In the genomic region with DNA sequence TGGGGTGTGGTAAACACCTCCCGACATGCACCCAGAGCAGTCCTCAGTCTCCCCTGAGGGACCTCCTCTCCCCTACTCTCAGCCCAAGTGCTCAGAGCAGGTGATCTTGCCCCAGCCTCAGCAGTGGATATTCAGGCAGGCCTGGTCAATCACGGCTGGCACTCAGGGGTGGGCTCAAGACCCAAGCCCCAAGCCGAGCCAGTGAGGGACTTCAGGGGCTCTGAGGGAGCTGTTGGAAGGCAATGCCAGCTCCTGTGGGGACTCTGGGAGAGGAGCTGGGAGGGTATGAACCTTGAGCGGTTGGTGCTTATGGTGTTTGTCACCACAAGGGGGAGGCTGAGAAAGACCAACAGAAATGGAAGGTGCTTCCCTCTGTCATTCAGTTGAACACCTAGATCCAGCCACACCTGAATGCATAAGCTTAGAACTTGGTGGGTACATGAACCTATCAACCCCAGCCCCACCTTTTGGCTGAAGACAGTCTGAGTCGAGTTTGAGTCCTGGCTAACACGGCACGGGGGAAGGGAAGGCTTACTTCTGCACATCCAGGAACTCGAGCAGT, we compare ENCODE assay signal across 13 cellular contexts. TPM values are rescaled to one million over a fixed set of nuclear protein-coding genes. Genes with fewer than 3 reads are reported as not detected.
DNase-seq lines count a peak whose midpoint lies in the region; ATAC-seq and TF ChIP-seq lines count a peak whose summit lies in the region.
"Had no signal": no experiment of that assay in that cellular context is flagged by ENCODE, and none has a peak within 500 bp of the region (broad histone marks: within the 10 kb centered on the region; RNA-seq: fewer than 3 reads in every experiment).

No MANE protein-coding gene starts in this region.

- WGBS in sigmoid colon, 2 donors: 92 to 93% methylated on average over 8 of the region's 8 CpGs

- H3K27ac ChIP-seq in OCI-LY1 (ENCODE audit: low read depth, low read length, poor library complexity, severe bottlenecking) (no peak overlapping the region), sigmoid colon (no peak overlapping the region)
- H3K27ac ChIP-seq: BLaER1, breast epithelium, tibial artery had no signal

- peak; percentile 1 for DNase-seq in activated naive CD4-positive, alpha-beta T cell treated with anti-CD3 and anti-CD28 coated beads for 36 hours
- no peak for DNase-seq in activated naive CD4-positive, alpha-beta T cell treated with Interleukin-2 at 50 U/mL for 16 hours
- DNase-seq in fibroblast of mammary gland (ENCODE audit: low read depth) (no peak), sigmoid colon (peak; percentile 43), NCI-H510A (lab: John Stamatoyannopoulos, UW) (no peak)

- H3K36me3 ChIP-seq in OCI-LY1 (ENCODE audit: insufficient read depth, low read length) (no peaks in the 10 kb centered on the region), sigmoid colon (no peaks in the 10 kb centered on the region)
- H3K36me3 ChIP-seq: BLaER1, breast epithelium had no signal

- H3K36me3 Mint-ChIP-seq in activated naive CD4-positive, alpha-beta T cell treated with anti-CD3 and anti-CD28 coated beads for 36 hours (ENCODE audit: low read depth): peaks cover 6% of the 10 kb centered on the region

- H3K27me3 Mint-ChIP-seq in activated naive CD4-positive, alpha-beta T cell treated with anti-CD3 and anti-CD28 coated beads for 36 hours (ENCODE audit: low read depth): no peaks in the 10 kb centered on the region

- TF ChIP-seq CTCF in OCI-LY1 (IDR thresholded peaks at IDR 0.05; ENCODE audit: low read length): peak; percentile 36; the same call in 1 of the 2 replicates
- TF ChIP-seq CTCF in fibroblast of mammary gland (conservative IDR thresholded peaks at IDR 0.05; ENCODE audit: control insufficient read depth, insufficient read depth, low read depth, low read length): peak; percentile 21
- no peak for TF ChIP-seq CTCF in sigmoid colon (IDR thresholded peaks at IDR 0.05)

- no peaks in the 10 kb centered on the region for H3K4me1 Mint-ChIP-seq in activated naive CD4-positive, alpha-beta T cell treated with anti-CD3 and anti-CD28 coated beads for 36 hours (ENCODE audit: low read depth)
- H3K4me1 Mint-ChIP-seq: IgD-negative memory B cell had no signal

- H3K4me3 Mint-ChIP-seq in activated naive CD4-positive, alpha-beta T cell treated with anti-CD3 and anti-CD28 coated beads for 36 hours: no peak overlapping the region
- H3K4me3 Mint-ChIP-seq: IgD-negative memory B cell had no signal

- H3K9me3 ChIP-seq in OCI-LY1 (ENCODE audit: low read length) (no peaks in the 10 kb centered on the region), sigmoid colon (no peaks in the 10 kb centered on the region)
- H3K9me3 ChIP-seq: BLaER1, breast epithelium, tibial artery had no signal

- CTCF ChIA-PET in activated naive CD4-positive, alpha-beta T cell treated with anti-CD3 and anti-CD28 coated beads for 36 hours (lab: Charles Lee): no interaction called here

- 0 out of 2 replicates have a peak, but pooled peaks cover 5% of the 10 kb centered on the region for H3K27me3 ChIP-seq in OCI-LY1 (ENCODE audit: insufficient read depth, low read length)
- no peaks in the 10 kb centered on the region for H3K27me3 ChIP-seq in sigmoid colon
- H3K27me3 ChIP-seq: BLaER1, breast epithelium, tibial artery had no signal

- TF ChIP-seq EP300 in sigmoid colon (IDR thresholded peaks at IDR 0.05): no peak

- no peaks in the 10 kb centered on the region for H3F3A ChIP-seq in OCI-LY1 (ENCODE audit: insufficient read depth, low read length)

- H3K79me2 ChIP-seq in OCI-LY1 (ENCODE audit: insufficient read depth, low read length): no peaks in the 10 kb centered on the region

- H3K9ac ChIP-seq in OCI-LY1 (ENCODE audit: low read length): no peak overlapping the region
- H3K9ac ChIP-seq: BLaER1 had no signal

- H3K4me3 ChIP-seq in OCI-LY1 (ENCODE audit: low read depth, low read length, poor library complexity, severe bottlenecking) (no peak overlapping the region), fibroblast of mammary gland (ENCODE audit: control insufficient read depth, low read depth, low read length) (no peak overlapping the region), sigmoid colon (no peak overlapping the region)
- H3K4me3 ChIP-seq: BLaER1, breast epithelium, tibial artery had no signal

- no peaks in the 10 kb centered on the region for H3K9me3 Mint-ChIP-seq in activated naive CD4-positive, alpha-beta T cell treated with anti-CD3 and anti-CD28 coated beads for 36 hours
- H3K9me3 Mint-ChIP-seq: IgD-negative memory B cell had no signal

- H3K4me1 ChIP-seq in OCI-LY1 (ENCODE audit: insufficient read depth, low read length, severe bottlenecking) (no peaks in the 10 kb centered on the region), sigmoid colon (no peaks in the 10 kb centered on the region)
- H3K4me1 ChIP-seq: breast epithelium, tibial artery had no signal

- intact Hi-C loops in activated naive CD4-positive, alpha-beta T cell treated with anti-CD3 and anti-CD28 coated beads for 36 hours (cut with micrococcal nuclease): no loop called here
- intact Hi-C loops in sigmoid colon (cut with DNase I): no loop called here

- no peaks in the 10 kb centered on the region for H3K9me2 ChIP-seq in OCI-LY1 (ENCODE audit: low read depth, low read length)

- H4K20me1 ChIP-seq in OCI-LY1 (ENCODE audit: insufficient read depth, low read length): no peaks in the 10 kb centered on the region
- H4K20me1 ChIP-seq: BLaER1 had no signal

- H3K27ac Mint-ChIP-seq in activated naive CD4-positive, alpha-beta T cell treated with anti-CD3 and anti-CD28 coated beads for 36 hours: no peak overlapping the region
- H3K27ac Mint-ChIP-seq: IgD-negative memory B cell had no signal

- H3K4me2 ChIP-seq in OCI-LY1 (ENCODE audit: low read length): no peak overlapping the region
- H3K4me2 ChIP-seq: BLaER1 had no signal

- TF ChIP-seq POLR2A in sigmoid colon (IDR thresholded peaks at IDR 0.05): no peak

- H2AFZ ChIP-seq in OCI-LY1 (ENCODE audit: low read length): no peak overlapping the region

- ATAC-seq in GM18858 (IDR thresholded peaks at IDR 0.05; ENCODE audit: unreplicated experiment) (no peak), GM21367 (IDR thresholded peaks at IDR 0.05; ENCODE audit: unreplicated experiment) (no peak)

RNA-seq across cellular contexts. Expression of a gene that starts 19.4 kb away (rescaled TPM):
- 1 to 10 TPM; 5.1 TPM for total RNA-seq in activated naive CD4-positive, alpha-beta T cell treated with anti-CD3 and anti-CD28 coated beads for 36 hours
- total RNA-seq in sigmoid colon: 10 to 100 TPM in 1 of 4 donors, 1 to 10 TPM in 3; 3.9 to 10.5 (median 4.3) TPM
- 10 to 100 TPM in 1 of 3 donors, 1 to 10 TPM in 2; 5.4 to 35.0 (median 6.0) TPM for polyA plus RNA-seq in sigmoid colon

RNA-seq across cellular contexts. Expression of a gene that starts 27.1 kb away (rescaled TPM):
- 1 to 10 TPM; 1.2 to 1.5 TPM for total RNA-seq in activated naive CD4-positive, alpha-beta T cell treated with anti-CD3 and anti-CD28 coated beads for 36 hours
- 1 to 10 TPM in 2 of 4 donors, under 1 TPM in 1, not detected in 1; 0.81 to 1.8 (median 1.8) TPM for total RNA-seq in sigmoid colon
- polyA plus RNA-seq in sigmoid colon: under 1 TPM in 1 of 3 donors, not detected in 2; 0.63 TPM
- total RNA-seq: breast epithelium had no signal
- polyA plus RNA-seq: IgD-negative memory B cell had no signal

RNA-seq across cellular contexts. Expression of a gene that starts 43.6 kb away (rescaled TPM):
- not detected for total RNA-seq in activated naive CD4-positive, alpha-beta T cell treated with anti-CD3 and anti-CD28 coated beads for 36 hours
- total RNA-seq in sigmoid colon: 1 to 10 TPM in 1 of 4 donors, under 1 TPM in 2, not detected in 1; 0.16 to 1.1 (median 0.81) TPM
- under 1 TPM in 1 of 3 donors, not detected in 2; 0.03 TPM for polyA plus RNA-seq in sigmoid colon
- total RNA-seq: activated CD8-positive, alpha-beta memory T cell treated with anti-CD3 and anti-CD28 coated beads for 36 hours had no signal
- polyA plus RNA-seq: IgD-negative memory B cell had no signal

Comparison
In these comparisons a context has a peak if more than half of its experiments do, and no peak if none do; other contexts are left out.
1. DNase-seq: peak in activated naive CD4-positive, alpha-beta T cell treated with anti-CD3 and anti-CD28 coated beads for 36 hours (single experiment) and sigmoid colon (single experiment); none in activated naive CD4-positive, alpha-beta T cell treated with Interleukin-2 at 50 U/mL for 16 hours (single experiment), fibroblast of mammary gland (single experiment) and NCI-H510A (single experiment).
2. CTCF ChIP-seq: peak in OCI-LY1 (single experiment) and fibroblast of mammary gland (single experiment); none in sigmoid colon (0 of 4).